ENCODE assay signal across 23 cellular contexts in genomic region chr2:42071762-42072161, GRCh38. TPM values are rescaled to one million over a fixed set of nuclear protein-coding genes. Genes with fewer than 3 reads are reported as not detected.
DNase-seq lines count a peak whose midpoint lies in the region; ATAC-seq and TF ChIP-seq lines count a peak whose summit lies in the region.
"Had no signal": no experiment of that assay in that cellular context is flagged by ENCODE, and none has a peak within 500 bp of the region (broad histone marks: within the 10 kb centered on the region; RNA-seq: fewer than 3 reads in every experiment).

No MANE protein-coding gene starts in this region.

- peak overlapping the region in 2 of 5 donors; percentile 52 to 60 for H3K27ac ChIP-seq in adrenal gland
- H3K27ac ChIP-seq in lower lobe of right lung: peak overlapping the region; percentile 7
- H3K27ac ChIP-seq: breast epithelium, thoracic aorta had no signal

- H3K9me3 Mint-ChIP-seq in glutamatergic neuron (ENCODE audit: unreplicated experiment): peaks cover 21% of the 10 kb centered on the region

- peaks cover 42% of the 10 kb centered on the region for H3K4me1 Mint-ChIP-seq in glutamatergic neuron (ENCODE audit: low read depth, unreplicated experiment)

- ATAC-seq in lower lobe of right lung: peak; percentile 62 to 65
- ATAC-seq in sciatic nerve: peak; percentile 87
- no peak for ATAC-seq in GM19328 (IDR thresholded peaks at IDR 0.05; ENCODE audit: unreplicated experiment)
- ATAC-seq in GM21528 (IDR thresholded peaks at IDR 0.05; ENCODE audit: low FRiP score, unreplicated experiment): no peak
- ATAC-seq: activated CD8-positive, alpha-beta T cell treated with anti-CD3 and anti-CD28 coated beads, Interleukin-2, amount 10 ng/mL, durations not matched to agents 7 days and 5 days; naive thymus-derived CD4-positive, alpha-beta T cell had no signal

- H3K9me3 ChIP-seq in adrenal gland (replicated peaks in 1 of 3) (no peaks in the 10 kb centered on the region), lower lobe of right lung (no peaks in the 10 kb centered on the region)
- H3K9me3 ChIP-seq: breast epithelium, thoracic aorta had no signal

- H3K27ac Mint-ChIP-seq in glutamatergic neuron (ENCODE audit: unreplicated experiment): no peak overlapping the region
- H3K27ac Mint-ChIP-seq: activated CD8-positive, alpha-beta T cell treated with anti-CD3 and anti-CD28 coated beads, Interleukin-2, amount 10 ng/mL, durations not matched to agents 7 days and 5 days; naive thymus-derived CD4-positive, alpha-beta T cell; progenitor cell of endocrine pancreas had no signal

- DNase-seq in LHCN-M2 (ENCODE audit: low read depth): peak; percentile 50
- DNase-seq in adrenal gland: peak in 4 of 7 donors; percentile 48 to 51 (median 50)
- no peak for DNase-seq in lower lobe of right lung
- DNase-seq in sciatic nerve (ENCODE audit: low spot score): no peak
- no peak for DNase-seq in activated CD4-positive, CD25-positive, alpha-beta regulatory T cell treated with anti-CD3 and anti-CD28 coated beads, Interleukin-2, amount 50 U/mL, for 72 hours
- no peak for DNase-seq in glutamatergic neuron
- DNase-seq: activated CD4-positive, alpha-beta T cell treated with anti-CD3 and anti-CD28 coated beads for 1 hour; activated CD8-positive, alpha-beta T cell treated with anti-CD3 and anti-CD28 coated beads, Interleukin-2, amount 10 ng/mL, durations not matched to agents 7 days and 5 days; activated naive CD4-positive, alpha-beta T cell; amniotic stem cell; hypothalamus; mammary epithelial cell; naive thymus-derived CD4-positive, alpha-beta T cell; NCI-H1436 treated with DMSO at 0.1 percent for 48 hours; stimulated activated CD4-positive, alpha-beta T cell treated with anti-CD3 and anti-CD28 coated beads, Interleukin-2, amount 100 ng/mL, for 48 hours; stimulated activated naive CD4-positive, alpha-beta T cell; SW 1271 had no signal

- H3K36me3 Mint-ChIP-seq in glutamatergic neuron (ENCODE audit: unreplicated experiment): no peaks in the 10 kb centered on the region

- H3K4me3 ChIP-seq in adrenal gland (no peak overlapping the region), lower lobe of right lung (no peak overlapping the region)
- H3K4me3 ChIP-seq: breast epithelium, smooth muscle cell, thoracic aorta had no signal

- intact Hi-C loops in adrenal gland (cut with DNase I) (no loop called here), lower lobe of right lung (cut with DNase I) (no loop called here), sciatic nerve (cut with DNase I) (no loop called here)

- WGBS in adrenal gland, 4 donors: 44 to 70% (median 59%) methylated on average over 4 of the region's 4 CpGs

- H3K4me3 Mint-ChIP-seq in glutamatergic neuron (ENCODE audit: unreplicated experiment): no peak overlapping the region
- H3K4me3 Mint-ChIP-seq: activated CD8-positive, alpha-beta T cell treated with anti-CD3 and anti-CD28 coated beads, Interleukin-2, amount 10 ng/mL, durations not matched to agents 7 days and 5 days; naive thymus-derived CD4-positive, alpha-beta T cell had no signal

- peaks cover 18% of the 10 kb centered on the region for H3K27me3 Mint-ChIP-seq in glutamatergic neuron (ENCODE audit: unreplicated experiment)

- H3K36me3 ChIP-seq in adrenal gland (replicated peaks in 1 of 2) (no peaks in the 10 kb centered on the region), lower lobe of right lung (no peaks in the 10 kb centered on the region)
- H3K36me3 ChIP-seq: breast epithelium, thoracic aorta had no signal

- H3K27me3 ChIP-seq in adrenal gland: no peaks in the 10 kb centered on the region
- H3K27me3 ChIP-seq in lower lobe of right lung (ENCODE audit: low read depth): no peaks in the 10 kb centered on the region
- H3K27me3 ChIP-seq: breast epithelium had no signal

- H3K4me1 ChIP-seq in adrenal gland (replicated peaks in 1 of 2) (peaks cover 0 to 19% of the 10 kb centered on the region in 2 donors), lower lobe of right lung (peaks cover 32% of the 10 kb centered on the region)
- H3K4me1 ChIP-seq: breast epithelium had no signal

- TF ChIP-seq POLR2A in adrenal gland (IDR thresholded peaks at IDR 0.05): no peak

- no peak for TF ChIP-seq CTCF in adrenal gland (IDR thresholded peaks at IDR 0.05)
- no peak for TF ChIP-seq CTCF in lower lobe of right lung (IDR thresholded peaks at IDR 0.05)
- no peak for TF ChIP-seq CTCF in glutamatergic neuron (IDR thresholded peaks at IDR 0.05; ENCODE audit: partially characterized antibody, unreplicated experiment)

RNA-seq across cellular contexts. Expression of gene PKDCC, which starts 23.9 kb away (rescaled TPM):
- total RNA-seq in LHCN-M2 (2014; rRNA removed): 5.7 and 7.1 TPM in 2 replicates
- 4.2 TPM for polyA plus RNA-seq in LHCN-M2 (2012)
- total RNA-seq in adrenal gland: 10 to 100 TPM; 29.7 to 74.7 (median 46.9) TPM
- polyA plus RNA-seq in adrenal gland: 100 to 1,000 TPM in 1 of 3 donors, 10 to 100 TPM in 2; 47.5 to 170 (median 90.4) TPM
- total RNA-seq in lower lobe of right lung: 65.8 TPM
- total RNA-seq in sciatic nerve: 367 TPM
- total RNA-seq in glutamatergic neuron (ENCODE audit: unreplicated experiment): 959 TPM
- total RNA-seq: activated CD8-positive, alpha-beta T cell treated with anti-CD3 and anti-CD28 coated beads, Interleukin-2, amount 10 ng/mL, durations not matched to agents 7 days and 5 days; naive thymus-derived CD4-positive, alpha-beta T cell had no signal
- polyA plus RNA-seq: mammary epithelial cell; naive thymus-derived CD4-positive, alpha-beta T cell had no signal

Comparison
In these comparisons a context has a peak if more than half of its experiments do, and no peak if none do; other contexts are left out.
1. DNase-seq: peak in LHCN-M2 (single experiment) and adrenal gland (4 of 7); none in lower lobe of right lung (single experiment), sciatic nerve (single experiment), activated CD4-positive, CD25-positive, alpha-beta regulatory T cell treated with anti-CD3 and anti-CD28 coated beads, Interleukin-2, amount 50 U/mL, for 72 hours (single experiment) and glutamatergic neuron (single experiment).
2. ATAC-seq: peak in lower lobe of right lung (2 of 2) and sciatic nerve (single experiment); none in GM19328 (single experiment) and GM21528 (single experiment).